8 cellular contexts compared by ENCODE assay signal in genomic region chr3:184261270-184262165, GRCh38. TPM values are rescaled to one million over a fixed set of nuclear protein-coding genes. Genes with fewer than 3 reads are reported as not detected.
DNase-seq lines count a peak whose midpoint lies in the region; ATAC-seq lines count a peak whose summit lies in the region.

Gene CAMK2N2 (minus strand): TSS chr3:184261553. CDS start chr3:184261285, 268 bp downstream.

- no peaks in the 10 kb centered on the region for H3K27me3 ChIP-seq in endocrine pancreas (ENCODE audit: control insufficient read depth, insufficient read depth, low read length)

- H3K27ac Mint-ChIP-seq in activated CD8-positive, alpha-beta T cell treated with anti-CD3 and anti-CD28 coated beads, Interleukin-2, amount 10 ng/mL, durations not matched to agents 7 days and 5 days = peak within 1 kb of the TSS; percentile 55
- peak within 1 kb of the TSS; percentile 83 for H3K27ac Mint-ChIP-seq in stimulated activated naive B cell treated with anti-CD40 and anti-IgM and Interleukin-4, amounts not matched to agents 10 μg/mL and 1 μg/mL and 100 μg/mL, for 72 hours

- ATAC-seq in activated CD8-positive, alpha-beta T cell treated with anti-CD3 and anti-CD28 coated beads, Interleukin-2, amount 10 ng/mL, durations not matched to agents 7 days and 5 days = peak; percentile 69
- peak; percentile 63 to 65 for ATAC-seq in stimulated activated naive B cell treated with anti-CD40 and anti-IgM and Interleukin-4, amounts not matched to agents 10 μg/mL and 1 μg/mL and 100 μg/mL, for 72 hours (replicated peaks)
- no peak for ATAC-seq in HG02981 (IDR thresholded peaks at IDR 0.05; ENCODE audit: unreplicated experiment)

- H3K4me1 Mint-ChIP-seq in activated CD8-positive, alpha-beta T cell treated with anti-CD3 and anti-CD28 coated beads, Interleukin-2, amount 10 ng/mL, durations not matched to agents 7 days and 5 days (ENCODE audit: low read depth) = peaks cover 20% of the 10 kb centered on the region
- peaks cover 17 to 18% of the 10 kb centered on the region in 2 donors for H3K4me1 Mint-ChIP-seq in stimulated activated naive B cell treated with anti-CD40 and anti-IgM and Interleukin-4, amounts not matched to agents 10 μg/mL and 1 μg/mL and 100 μg/mL, for 72 hours

- POLR2A ChIA-PET in activated CD8-positive, alpha-beta T cell treated with anti-CD3 and anti-CD28 coated beads, Interleukin-2, amount 10 ng/mL, durations not matched to agents 7 days and 5 days (lab: Charles Lee) = no interaction called here

- peak within 1 kb of the TSS; percentile 80 for H3K4me3 Mint-ChIP-seq in activated CD8-positive, alpha-beta T cell treated with anti-CD3 and anti-CD28 coated beads, Interleukin-2, amount 10 ng/mL, durations not matched to agents 7 days and 5 days
- peak within 1 kb of the TSS; percentile 67 to 72 for H3K4me3 Mint-ChIP-seq in stimulated activated naive B cell treated with anti-CD40 and anti-IgM and Interleukin-4, amounts not matched to agents 10 μg/mL and 1 μg/mL and 100 μg/mL, for 72 hours

- H3K36me3 ChIP-seq in endocrine pancreas (ENCODE audit: control insufficient read depth, insufficient read depth, low read length) = no peaks in the 10 kb centered on the region

- H3K27me3 Mint-ChIP-seq in activated CD8-positive, alpha-beta T cell treated with anti-CD3 and anti-CD28 coated beads, Interleukin-2, amount 10 ng/mL, durations not matched to agents 7 days and 5 days (ENCODE audit: low read depth) = peaks cover 30% of the 10 kb centered on the region
- peaks cover 42 to 67% of the 10 kb centered on the region in 2 donors for H3K27me3 Mint-ChIP-seq in stimulated activated naive B cell treated with anti-CD40 and anti-IgM and Interleukin-4, amounts not matched to agents 10 μg/mL and 1 μg/mL and 100 μg/mL, for 72 hours

- peak within 1 kb of the TSS; percentile 73 for H3K9ac ChIP-seq in endocrine pancreas (ENCODE audit: control insufficient read depth, insufficient read depth, low read length)

- H3K4me3 ChIP-seq in endocrine pancreas (ENCODE audit: control insufficient read depth, insufficient read depth, low read length) = peak within 1 kb of the TSS; percentile 19

- H3K9me3 ChIP-seq in endocrine pancreas (ENCODE audit: control insufficient read depth, low read length) = no peaks in the 10 kb centered on the region

- CTCF ChIA-PET in activated CD8-positive, alpha-beta T cell treated with anti-CD3 and anti-CD28 coated beads, Interleukin-2, amount 10 ng/mL, durations not matched to agents 7 days and 5 days (lab: Charles Lee) = interaction anchor here (0.5 to 1.4 kb wide), 4 partner anchors 9 to 366 kb away, joined by 3 to 4 read pairs (median 3); no protein-coding TSS in a partner anchor

- peaks cover 12% of the 10 kb centered on the region for H3K36me3 Mint-ChIP-seq in activated CD8-positive, alpha-beta T cell treated with anti-CD3 and anti-CD28 coated beads, Interleukin-2, amount 10 ng/mL, durations not matched to agents 7 days and 5 days (ENCODE audit: low read depth)
- peaks cover 9 to 22% of the 10 kb centered on the region in 2 donors for H3K36me3 Mint-ChIP-seq in stimulated activated naive B cell treated with anti-CD40 and anti-IgM and Interleukin-4, amounts not matched to agents 10 μg/mL and 1 μg/mL and 100 μg/mL, for 72 hours

- DNase-seq in DMS79 (lab: John Stamatoyannopoulos, UW) = peak; percentile 84
- DNase-seq in HS-5 (ENCODE audit: low read depth) = peak; percentile 45
- DNase-seq in NCI-H748 (lab: John Stamatoyannopoulos, UW; ENCODE audit: unreplicated experiment) = peak; percentile 94
- peak; percentile 61 for DNase-seq in activated CD8-positive, alpha-beta T cell treated with anti-CD3 and anti-CD28 coated beads, Interleukin-2, amount 10 ng/mL, durations not matched to agents 7 days and 5 days
- peak; percentile 35 for DNase-seq in medulla oblongata (ENCODE audit: extremely low spot score)
- no peak for DNase-seq in stimulated activated naive B cell treated with anti-CD40 and anti-IgM and Interleukin-4, amounts not matched to agents 10 μg/mL and 1 μg/mL and 100 μg/mL, for 72 hours

- H3K4me1 ChIP-seq in endocrine pancreas (ENCODE audit: control insufficient read depth, insufficient read depth, low read length) = no peaks in the 10 kb centered on the region

- H3K9me3 Mint-ChIP-seq in activated CD8-positive, alpha-beta T cell treated with anti-CD3 and anti-CD28 coated beads, Interleukin-2, amount 10 ng/mL, durations not matched to agents 7 days and 5 days (ENCODE audit: insufficient read depth) = no peaks in the 10 kb centered on the region
- H3K9me3 Mint-ChIP-seq in stimulated activated naive B cell treated with anti-CD40 and anti-IgM and Interleukin-4, amounts not matched to agents 10 μg/mL and 1 μg/mL and 100 μg/mL, for 72 hours = no peaks in the 10 kb centered on the region

RNA-seq across cellular contexts. Expression of gene CAMK2N2, which starts in this region (rescaled TPM):
- total RNA-seq in activated CD8-positive, alpha-beta T cell treated with anti-CD3 and anti-CD28 coated beads, Interleukin-2, amount 10 ng/mL, durations not matched to agents 7 days and 5 days = not detected

Comparison
In these comparisons a context has a peak if more than half of its experiments do, and no peak if none do; other contexts are left out.
1. Peak in DNase-seq and ATAC-seq in activated CD8-positive, alpha-beta T cell treated with anti-CD3 and anti-CD28 coated beads, Interleukin-2, amount 10 ng/mL, durations not matched to agents 7 days and 5 days; RNA of the gene not detected or under 1 TPM.